In the genomic region with DNA sequence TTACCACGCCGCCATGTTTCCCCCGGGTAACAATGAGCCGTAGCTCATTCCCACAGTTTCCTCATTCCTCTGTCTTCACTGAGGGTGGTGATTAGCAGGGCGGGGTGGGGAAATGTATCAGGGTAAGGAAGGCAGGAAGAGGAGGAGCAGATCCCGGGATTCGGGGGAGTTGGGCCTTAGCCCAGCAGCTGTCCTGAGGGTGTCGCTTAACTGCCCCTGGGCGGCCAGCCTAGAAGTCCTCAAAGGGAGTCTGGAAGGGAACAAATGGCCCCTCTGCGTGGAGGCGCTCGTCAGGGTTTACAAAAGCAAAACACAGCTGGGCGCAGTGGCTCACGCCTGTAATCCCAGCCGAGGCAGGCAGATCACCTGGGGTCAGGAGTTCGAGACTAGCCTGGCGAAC, we compare ENCODE assay signal across 2 cellular contexts.
TF ChIP-seq lines count a peak whose summit lies in the region.

No MANE protein-coding gene starts in this region.

TF ChIP-seq in WTC11, 78 proteins besides CTCF, POLR2A, EP300 and RAD21:
- TF ChIP-seq, protein P1, sequence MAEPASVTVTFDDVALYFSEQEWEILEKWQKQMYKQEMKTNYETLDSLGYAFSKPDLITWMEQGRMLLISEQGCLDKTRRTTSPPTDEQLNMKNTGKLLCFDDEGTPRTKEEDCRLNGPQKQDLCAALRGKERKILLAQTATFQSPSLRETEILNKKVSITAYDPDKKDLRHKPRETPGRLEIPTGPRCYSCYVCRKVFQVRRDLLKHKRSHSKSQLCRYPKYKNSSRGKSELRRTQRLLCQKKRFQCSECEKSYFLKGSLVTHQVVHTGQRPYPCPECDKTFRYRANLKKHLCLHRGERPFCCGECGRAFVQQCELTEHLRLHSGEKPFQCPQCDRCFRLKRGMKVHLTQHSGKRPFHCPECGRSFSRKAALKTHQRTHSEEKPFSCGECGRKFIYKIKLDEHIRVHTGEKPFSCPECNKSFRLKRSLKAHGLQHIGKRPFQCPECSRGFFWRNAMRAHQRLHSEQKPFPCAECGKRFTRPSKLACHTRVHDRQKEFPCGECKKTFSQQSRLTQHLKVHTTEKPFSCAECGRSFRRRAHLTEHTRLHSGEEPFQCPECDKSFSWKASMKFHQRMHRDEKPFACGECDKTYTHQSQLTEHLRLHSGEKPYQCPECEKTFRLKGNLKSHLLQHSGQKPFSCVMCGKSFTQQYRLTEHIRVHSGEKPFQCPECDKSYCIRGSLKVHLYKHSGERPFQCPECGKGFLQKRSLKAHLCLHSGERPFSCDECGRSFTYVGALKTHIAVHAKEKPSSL (CRISPR knock-in tag; conservative IDR thresholded peaks at IDR 0.05) = no peak
- no peak for TF ChIP-seq ATF1 (CRISPR knock-in tag; IDR thresholded peaks at IDR 0.05)
- no peak for TF ChIP-seq CREB1 (CRISPR knock-in tag; IDR thresholded peaks at IDR 0.05)
- TF ChIP-seq, protein P2, sequence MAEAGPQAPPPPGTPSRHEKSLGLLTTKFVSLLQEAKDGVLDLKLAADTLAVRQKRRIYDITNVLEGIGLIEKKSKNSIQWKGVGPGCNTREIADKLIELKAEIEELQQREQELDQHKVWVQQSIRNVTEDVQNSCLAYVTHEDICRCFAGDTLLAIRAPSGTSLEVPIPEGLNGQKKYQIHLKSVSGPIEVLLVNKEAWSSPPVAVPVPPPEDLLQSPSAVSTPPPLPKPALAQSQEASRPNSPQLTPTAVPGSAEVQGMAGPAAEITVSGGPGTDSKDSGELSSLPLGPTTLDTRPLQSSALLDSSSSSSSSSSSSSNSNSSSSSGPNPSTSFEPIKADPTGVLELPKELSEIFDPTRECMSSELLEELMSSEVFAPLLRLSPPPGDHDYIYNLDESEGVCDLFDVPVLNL (CRISPR knock-in tag; IDR thresholded peaks at IDR 0.05; ENCODE audit: borderline replicate concordance, low read depth) = no peak
- no peak for TF ChIP-seq TCF7 (CRISPR knock-in tag; IDR thresholded peaks at IDR 0.05; ENCODE audit: low read depth)
- no peak for TF ChIP-seq EMX1 (CRISPR knock-in tag; IDR thresholded peaks at IDR 0.05)

TF ChIP-seq in GM23338, 12 proteins besides CTCF, POLR2A, EP300 and RAD21:
- no peak for TF ChIP-seq CREB1 (CRISPR knock-in tag; IDR thresholded peaks at IDR 0.05; ENCODE audit: low read depth)
- no peak for TF ChIP-seq EZH2phosphoT487 (IDR thresholded peaks at IDR 0.05; ENCODE audit: unreplicated experiment)
- TF ChIP-seq ZNF114 (CRISPR knock-in tag; IDR thresholded peaks at IDR 0.05) = no peak
- TF ChIP-seq NANOG (IDR thresholded peaks at IDR 0.05; ENCODE audit: borderline replicate concordance) = no peak
- no peak for TF ChIP-seq EZH2 (IDR thresholded peaks at IDR 0.05; ENCODE audit: low read depth, unreplicated experiment)
- TF ChIP-seq, protein P3, sequence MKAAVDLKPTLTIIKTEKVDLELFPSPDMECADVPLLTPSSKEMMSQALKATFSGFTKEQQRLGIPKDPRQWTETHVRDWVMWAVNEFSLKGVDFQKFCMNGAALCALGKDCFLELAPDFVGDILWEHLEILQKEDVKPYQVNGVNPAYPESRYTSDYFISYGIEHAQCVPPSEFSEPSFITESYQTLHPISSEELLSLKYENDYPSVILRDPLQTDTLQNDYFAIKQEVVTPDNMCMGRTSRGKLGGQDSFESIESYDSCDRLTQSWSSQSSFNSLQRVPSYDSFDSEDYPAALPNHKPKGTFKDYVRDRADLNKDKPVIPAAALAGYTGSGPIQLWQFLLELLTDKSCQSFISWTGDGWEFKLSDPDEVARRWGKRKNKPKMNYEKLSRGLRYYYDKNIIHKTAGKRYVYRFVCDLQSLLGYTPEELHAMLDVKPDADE (IDR thresholded peaks at IDR 0.05) = no peak
- no peak for TF ChIP-seq STAT1 (IDR thresholded peaks at IDR 0.05; ENCODE audit: unreplicated experiment)
- TF ChIP-seq, protein P4, sequence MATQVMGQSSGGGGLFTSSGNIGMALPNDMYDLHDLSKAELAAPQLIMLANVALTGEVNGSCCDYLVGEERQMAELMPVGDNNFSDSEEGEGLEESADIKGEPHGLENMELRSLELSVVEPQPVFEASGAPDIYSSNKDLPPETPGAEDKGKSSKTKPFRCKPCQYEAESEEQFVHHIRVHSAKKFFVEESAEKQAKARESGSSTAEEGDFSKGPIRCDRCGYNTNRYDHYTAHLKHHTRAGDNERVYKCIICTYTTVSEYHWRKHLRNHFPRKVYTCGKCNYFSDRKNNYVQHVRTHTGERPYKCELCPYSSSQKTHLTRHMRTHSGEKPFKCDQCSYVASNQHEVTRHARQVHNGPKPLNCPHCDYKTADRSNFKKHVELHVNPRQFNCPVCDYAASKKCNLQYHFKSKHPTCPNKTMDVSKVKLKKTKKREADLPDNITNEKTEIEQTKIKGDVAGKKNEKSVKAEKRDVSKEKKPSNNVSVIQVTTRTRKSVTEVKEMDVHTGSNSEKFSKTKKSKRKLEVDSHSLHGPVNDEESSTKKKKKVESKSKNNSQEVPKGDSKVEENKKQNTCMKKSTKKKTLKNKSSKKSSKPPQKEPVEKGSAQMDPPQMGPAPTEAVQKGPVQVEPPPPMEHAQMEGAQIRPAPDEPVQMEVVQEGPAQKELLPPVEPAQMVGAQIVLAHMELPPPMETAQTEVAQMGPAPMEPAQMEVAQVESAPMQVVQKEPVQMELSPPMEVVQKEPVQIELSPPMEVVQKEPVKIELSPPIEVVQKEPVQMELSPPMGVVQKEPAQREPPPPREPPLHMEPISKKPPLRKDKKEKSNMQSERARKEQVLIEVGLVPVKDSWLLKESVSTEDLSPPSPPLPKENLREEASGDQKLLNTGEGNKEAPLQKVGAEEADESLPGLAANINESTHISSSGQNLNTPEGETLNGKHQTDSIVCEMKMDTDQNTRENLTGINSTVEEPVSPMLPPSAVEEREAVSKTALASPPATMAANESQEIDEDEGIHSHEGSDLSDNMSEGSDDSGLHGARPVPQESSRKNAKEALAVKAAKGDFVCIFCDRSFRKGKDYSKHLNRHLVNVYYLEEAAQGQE (IDR thresholded peaks at IDR 0.05; ENCODE audit: unreplicated experiment) = no peak
- TF ChIP-seq, protein P5, sequence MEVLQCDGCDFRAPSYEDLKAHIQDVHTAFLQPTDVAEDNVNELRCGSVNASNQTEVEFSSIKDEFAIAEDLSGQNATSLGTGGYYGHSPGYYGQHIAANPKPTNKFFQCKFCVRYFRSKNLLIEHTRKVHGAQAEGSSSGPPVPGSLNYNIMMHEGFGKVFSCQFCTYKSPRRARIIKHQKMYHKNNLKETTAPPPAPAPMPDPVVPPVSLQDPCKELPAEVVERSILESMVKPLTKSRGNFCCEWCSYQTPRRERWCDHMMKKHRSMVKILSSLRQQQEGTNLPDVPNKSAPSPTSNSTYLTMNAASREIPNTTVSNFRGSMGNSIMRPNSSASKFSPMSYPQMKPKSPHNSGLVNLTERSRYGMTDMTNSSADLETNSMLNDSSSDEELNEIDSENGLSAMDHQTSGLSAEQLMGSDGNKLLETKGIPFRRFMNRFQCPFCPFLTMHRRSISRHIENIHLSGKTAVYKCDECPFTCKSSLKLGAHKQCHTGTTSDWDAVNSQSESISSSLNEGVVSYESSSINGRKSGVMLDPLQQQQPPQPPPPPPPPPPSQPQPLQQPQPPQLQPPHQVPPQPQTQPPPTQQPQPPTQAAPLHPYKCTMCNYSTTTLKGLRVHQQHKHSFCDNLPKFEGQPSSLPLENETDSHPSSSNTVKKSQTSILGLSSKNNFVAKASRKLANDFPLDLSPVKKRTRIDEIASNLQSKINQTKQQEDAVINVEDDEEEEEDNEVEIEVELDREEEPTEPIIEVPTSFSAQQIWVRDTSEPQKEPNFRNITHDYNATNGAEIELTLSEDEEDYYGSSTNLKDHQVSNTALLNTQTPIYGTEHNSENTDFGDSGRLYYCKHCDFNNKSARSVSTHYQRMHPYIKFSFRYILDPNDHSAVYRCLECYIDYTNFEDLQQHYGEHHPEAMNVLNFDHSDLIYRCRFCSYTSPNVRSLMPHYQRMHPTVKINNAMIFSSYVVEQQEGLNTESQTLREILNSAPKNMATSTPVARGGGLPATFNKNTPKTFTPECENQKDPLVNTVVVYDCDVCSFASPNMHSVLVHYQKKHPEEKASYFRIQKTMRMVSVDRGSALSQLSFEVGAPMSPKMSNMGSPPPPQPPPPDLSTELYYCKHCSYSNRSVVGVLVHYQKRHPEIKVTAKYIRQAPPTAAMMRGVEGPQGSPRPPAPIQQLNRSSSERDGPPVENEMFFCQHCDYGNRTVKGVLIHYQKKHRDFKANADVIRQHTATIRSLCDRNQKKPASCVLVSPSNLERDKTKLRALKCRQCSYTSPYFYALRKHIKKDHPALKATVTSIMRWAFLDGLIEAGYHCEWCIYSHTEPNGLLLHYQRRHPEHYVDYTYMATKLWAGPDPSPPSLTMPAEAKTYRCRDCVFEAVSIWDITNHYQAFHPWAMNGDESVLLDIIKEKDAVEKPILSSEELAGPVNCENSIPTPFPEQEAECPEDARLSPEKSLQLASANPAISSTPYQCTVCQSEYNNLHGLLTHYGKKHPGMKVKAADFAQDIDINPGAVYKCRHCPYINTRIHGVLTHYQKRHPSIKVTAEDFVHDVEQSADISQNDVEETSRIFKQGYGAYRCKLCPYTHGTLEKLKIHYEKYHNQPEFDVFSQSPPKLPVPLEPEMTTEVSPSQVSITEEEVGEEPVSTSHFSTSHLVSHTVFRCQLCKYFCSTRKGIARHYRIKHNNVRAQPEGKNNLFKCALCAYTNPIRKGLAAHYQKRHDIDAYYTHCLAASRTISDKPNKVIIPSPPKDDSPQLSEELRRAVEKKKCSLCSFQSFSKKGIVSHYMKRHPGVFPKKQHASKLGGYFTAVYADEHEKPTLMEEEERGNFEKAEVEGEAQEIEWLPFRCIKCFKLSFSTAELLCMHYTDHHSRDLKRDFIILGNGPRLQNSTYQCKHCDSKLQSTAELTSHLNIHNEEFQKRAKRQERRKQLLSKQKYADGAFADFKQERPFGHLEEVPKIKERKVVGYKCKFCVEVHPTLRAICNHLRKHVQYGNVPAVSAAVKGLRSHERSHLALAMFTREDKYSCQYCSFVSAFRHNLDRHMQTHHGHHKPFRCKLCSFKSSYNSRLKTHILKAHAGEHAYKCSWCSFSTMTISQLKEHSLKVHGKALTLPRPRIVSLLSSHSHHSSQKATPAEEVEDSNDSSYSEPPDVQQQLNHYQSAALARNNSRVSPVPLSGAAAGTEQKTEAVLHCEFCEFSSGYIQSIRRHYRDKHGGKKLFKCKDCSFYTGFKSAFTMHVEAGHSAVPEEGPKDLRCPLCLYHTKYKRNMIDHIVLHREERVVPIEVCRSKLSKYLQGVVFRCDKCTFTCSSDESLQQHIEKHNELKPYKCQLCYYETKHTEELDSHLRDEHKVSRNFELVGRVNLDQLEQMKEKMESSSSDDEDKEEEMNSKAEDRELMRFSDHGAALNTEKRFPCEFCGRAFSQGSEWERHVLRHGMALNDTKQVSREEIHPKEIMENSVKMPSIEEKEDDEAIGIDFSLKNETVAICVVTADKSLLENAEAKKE (CRISPR knock-in tag; IDR thresholded peaks at IDR 0.05) = no peak
- no peak for TF ChIP-seq POLR2AphosphoS5 (IDR thresholded peaks at IDR 0.05; ENCODE audit: low read depth)
- no peak for TF ChIP-seq JUNB (IDR thresholded peaks at IDR 0.05; ENCODE audit: unreplicated experiment)
- no peak for TF ChIP-seq ZNF331 (CRISPR knock-in tag; IDR thresholded peaks at IDR 0.05; ENCODE audit: low read depth)
